Comparison of ENCODE assay signal across 10 cellular contexts in genomic region chr1:156475568-156476500, GRCh38. TPM values are rescaled to one million over a fixed set of nuclear protein-coding genes. Genes with fewer than 3 reads are reported as not detected.
DNase-seq lines count a peak whose midpoint lies in the region; TF ChIP-seq lines count a peak whose summit lies in the region.
"Had no signal": no experiment of that assay in that cellular context is flagged by ENCODE, and none has a peak within 500 bp of the region (broad histone marks: within the 10 kb centered on the region; RNA-seq: fewer than 3 reads in every experiment).

No MANE protein-coding gene starts in this region.

- no peak for TF ChIP-seq CTCF in fibroblast of villous mesenchyme (IDR thresholded peaks at IDR 0.05; ENCODE audit: insufficient read depth, low read depth, low read length)
- no peak for TF ChIP-seq CTCF in WERI-Rb-1 (IDR thresholded peaks at IDR 0.05; ENCODE audit: low read depth, low read length)

- no peak overlapping the region for H3K27ac ChIP-seq in WERI-Rb-1

- H3K27me3 ChIP-seq in WERI-Rb-1 (ENCODE audit: insufficient read depth, low read depth, severe bottlenecking): no peaks in the 10 kb centered on the region

- H3K4me3 ChIP-seq in fibroblast of villous mesenchyme (ENCODE audit: low read depth, low read length): no peak overlapping the region
- H3K4me3 ChIP-seq in WERI-Rb-1 (ENCODE audit: low read depth, low read length): no peak overlapping the region

- H3K36me3 ChIP-seq in WERI-Rb-1: peaks cover 100% of the 10 kb centered on the region

- peak; percentile 88 for DNase-seq in AG08395 (ENCODE audit: low spot score)
- peak; percentile 79 for DNase-seq in NCI-H1694 (lab: John Stamatoyannopoulos, UW)
- peak; percentile 89 for DNase-seq in fibroblast of villous mesenchyme (ENCODE audit: low read depth)
- DNase-seq in nucleus accumbens (lab: John Stamatoyannopoulos, UW): peak in 49 of 56 donors; percentile 27 to 89 (median 58)
- DNase-seq in HuH-7 (ENCODE audit: low spot score): no peak
- no peak for DNase-seq in SIG-M5 treated with dmso at 0.1 percent for 504 hours (lab: John Stamatoyannopoulos, UW; ENCODE audit: unreplicated experiment)
- DNase-seq in GM19238 (ENCODE audit: insufficient read length, low spot score): no peak
- DNase-seq in WERI-Rb-1: no peak
- DNase-seq: activated CD4-positive, alpha-beta T cell treated with anti-CD3 and anti-CD28 coated beads for 4 hours; NCI-H69 had no signal

- H3K9me3 ChIP-seq in WERI-Rb-1 (ENCODE audit: severe bottlenecking): no peaks in the 10 kb centered on the region

RNA-seq across cellular contexts. Expression of gene MEF2D, which starts 24.7 kb away (rescaled TPM):
- total RNA-seq in fibroblast of villous mesenchyme: 10.0 and 10.8 TPM in 2 replicates

Comparison
In these comparisons a context has a peak if more than half of its experiments do, and no peak if none do; other contexts are left out.
1. DNase-seq: peak in AG08395 (single experiment), NCI-H1694 (single experiment), fibroblast of villous mesenchyme (single experiment) and nucleus accumbens (49 of 56); none in HuH-7 (single experiment), SIG-M5 treated with dmso at 0.1 percent for 504 hours (single experiment), GM19238 (single experiment) and WERI-Rb-1 (single experiment).